In genomic region chr4:4461850-4462249, GRCh38 we compare ENCODE assay signal across 9 cellular contexts.
DNase-seq lines count a peak whose midpoint lies in the region; ATAC-seq lines count a peak whose summit lies in the region.
"Had no signal": no experiment of that assay in that cellular context is flagged by ENCODE, and none has a peak within 500 bp of the region (broad histone marks: within the 10 kb centered on the region; RNA-seq: fewer than 3 reads in every experiment).

No MANE protein-coding gene starts in this region.

- peak; percentile 47 to 72 for ATAC-seq in activated CD4-positive, CD25-positive, alpha-beta regulatory T cell treated with anti-CD3 and anti-CD28 coated beads, Interleukin-2, amount 50 U/mL, for 24 hours
- peak; percentile 98 for ATAC-seq in effector memory CD8-positive, alpha-beta T cell (replicated peaks)
- ATAC-seq in GM21381 (IDR thresholded peaks at IDR 0.05; ENCODE audit: unreplicated experiment): no peak

- H3K9me3 Mint-ChIP-seq in effector memory CD8-positive, alpha-beta T cell: no peaks in the 10 kb centered on the region

- H3K4me3 Mint-ChIP-seq in effector memory CD8-positive, alpha-beta T cell: peak overlapping the region; percentile 54 to 56

- DNase-seq in NCI-H1092 treated with DMSO at 0.1 percent for 48 hours (lab: John Stamatoyannopoulos, UW): peak; percentile 29
- peak; percentile 20 to 64 (median 63) for DNase-seq in effector memory CD8-positive, alpha-beta T cell
- peak; percentile 30 for DNase-seq in stimulated activated CD8-positive, alpha-beta memory T cell treated with anti-CD3 and anti-CD28 coated beads, Interleukin-4, amount 100 ng/mL, for 48 hours
- no peak for DNase-seq in HCEC 1CT
- no peak for DNase-seq in NCI-H2029 treated with DMSO at 0.1 percent for 48 hours (lab: John Stamatoyannopoulos, UW)
- DNase-seq: mesenchymal stem cell, NCI-H1930 had no signal

- H3K4me1 Mint-ChIP-seq in effector memory CD8-positive, alpha-beta T cell (ENCODE audit: low read depth in 2 of 2): peaks cover 23 to 26% of the 10 kb centered on the region in 2 donors

- peaks cover 5% of the 10 kb centered on the region for H3K36me3 Mint-ChIP-seq in effector memory CD8-positive, alpha-beta T cell (ENCODE audit: insufficient read depth)

- H3K27ac Mint-ChIP-seq in effector memory CD8-positive, alpha-beta T cell: peak overlapping the region; percentile 77 to 83

- no peaks in the 10 kb centered on the region for H3K27me3 Mint-ChIP-seq in effector memory CD8-positive, alpha-beta T cell

Comparison
In these comparisons a context has a peak if more than half of its experiments do, and no peak if none do; other contexts are left out.
1. DNase-seq: peak in NCI-H1092 treated with DMSO at 0.1 percent for 48 hours (single experiment), effector memory CD8-positive, alpha-beta T cell (3 of 3) and stimulated activated CD8-positive, alpha-beta memory T cell treated with anti-CD3 and anti-CD28 coated beads, Interleukin-4, amount 100 ng/mL, for 48 hours (single experiment); none in HCEC 1CT (single experiment) and NCI-H2029 treated with DMSO at 0.1 percent for 48 hours (single experiment).